ENCODE assay signal across 8 cellular contexts in genomic region chr1:226654046-226654445, GRCh38.
A peak's percentile ranks its signal among the peaks of the same experiment; 100 is the strongest.
DNase-seq lines count a peak whose midpoint lies in the region; ATAC-seq and TF ChIP-seq lines count a peak whose summit lies in the region.

No MANE protein-coding gene starts in this region.

- no peak overlapping the region for H2AFZ ChIP-seq in OCI-LY7 (ENCODE audit: low read length)

- ATAC-seq in GM19023 (IDR thresholded peaks at IDR 0.05; ENCODE audit: unreplicated experiment) (peak; percentile 8), psoas muscle (no peak), HG03280 (IDR thresholded peaks at IDR 0.05; ENCODE audit: unreplicated experiment) (no peak)

- H3K4me1 ChIP-seq in OCI-LY7 (ENCODE audit: insufficient read depth, low read length, poor library complexity, severe bottlenecking) (no peaks in the 10 kb centered on the region), psoas muscle (peaks cover 44% of the 10 kb centered on the region)

- H3K9me3 ChIP-seq in OCI-LY7 (ENCODE audit: low read length) (no peaks in the 10 kb centered on the region), psoas muscle (no peaks in the 10 kb centered on the region)

- H4K20me1 ChIP-seq in OCI-LY7 (ENCODE audit: insufficient read depth, low read length): no peaks in the 10 kb centered on the region

- no TSS peak for BruUV-seq in OCI-LY7 (replicated peaks; lab: Mats Ljungman, UMichigan)

- CTCF ChIA-PET in OCI-LY7 (lab: Charles Lee; ENCODE audit: unreplicated experiment): interaction anchor here (1.1 to 4.3 kb wide), 5 partner anchors 8 to 82 kb away, joined by 3 to 28 read pairs (median 8); no protein-coding TSS in a partner anchor

- H3K27me3 ChIP-seq in psoas muscle (ENCODE audit: insufficient read depth in 3 of 3, low read length in 2 of 3): no peaks in the 10 kb centered on the region

- TF ChIP-seq CTCF in OCI-LY7 (conservative IDR thresholded peaks at IDR 0.05; ENCODE audit: low read length) (no peak), psoas muscle (IDR thresholded peaks at IDR 0.05) (no peak)

- peaks cover 46% of the 10 kb centered on the region; the same call in 1 of the 2 replicates for H3K79me2 ChIP-seq in OCI-LY7 (ENCODE audit: insufficient read depth, low read depth, low read length)

- DNase-seq in OCI-LY7 (ENCODE audit: low spot score): no peak
- peak; percentile 67 for DNase-seq in fibroblast of peridontal ligament (ENCODE audit: extremely low read depth)
- peak; percentile 5 to 52 for DNase-seq in psoas muscle
- DNase-seq in ecto neural progenitor cell (ENCODE audit: low spot score): no peak
- no peak for DNase-seq in ACHN
- no peak for DNase-seq in UCSD-AML1 (lab: John Stamatoyannopoulos, UW; ENCODE audit: unreplicated experiment)

- in situ Hi-C loops in ACHN (cut with HindIII; ENCODE audit: low pct_ligation_motif_present, low pct_unique_long_range_greater_than_20kb, low sequenced_read_pairs): no loop called here

- WGBS in psoas muscle, 3 donors: 56 to 64% (median 63%) methylated on average over 7 of the region's 7 CpGs

- H3K4me3 ChIP-seq in OCI-LY7 (ENCODE audit: low read depth, low read length, poor library complexity, severe bottlenecking) (peak overlapping the region; percentile 68), psoas muscle (no peak overlapping the region)

- H3K27ac ChIP-seq in OCI-LY7 (ENCODE audit: low read depth, low read length, poor library complexity, severe bottlenecking): no peak overlapping the region
- peak overlapping the region; percentile 38 for H3K27ac ChIP-seq in psoas muscle

- no peaks in the 10 kb centered on the region for H3K9me2 ChIP-seq in OCI-LY7 (ENCODE audit: insufficient read depth, low read length)

- H3K36me3 ChIP-seq in OCI-LY7 (ENCODE audit: insufficient read depth, low read length): peaks cover 14% of the 10 kb centered on the region; the same call in 1 of the 2 replicates
- no peaks in the 10 kb centered on the region for H3K36me3 ChIP-seq in psoas muscle (ENCODE audit: insufficient read depth in 1 of 2, low read depth in 1 of 2)

- POLR2A ChIA-PET in OCI-LY7 (lab: Charles Lee): interaction anchor here (0.7 to 5.5 kb wide), 16 partner anchors 8 to 86 kb away, joined by 3 to 33 read pairs (median 6); partner anchors contain the start of gene ITPKB

- H3K4me2 ChIP-seq in OCI-LY7 (ENCODE audit: low read length): no peak overlapping the region

- intact Hi-C loops in OCI-LY7 (cut with micrococcal nuclease; ENCODE audit: unreplicated experiment): loop anchor here (2.0 to 10.0 kb wide), 2 partner anchors 59 to 729 kb away; partner anchors contain the start of gene PYCR2
- intact Hi-C loops in psoas muscle (cut with DNase I): loop anchor here in 1 of 2 donors (5.0 kb wide), 1 partner anchor 33 kb away; no protein-coding TSS in a partner anchor

Comparison
In these comparisons a context has a peak if more than half of its experiments do, and no peak if none do; other contexts are left out.
1. DNase-seq: peak in fibroblast of peridontal ligament (single experiment) and psoas muscle (2 of 2); none in OCI-LY7 (single experiment), ecto neural progenitor cell (single experiment), ACHN (single experiment) and UCSD-AML1 (single experiment).